Comparison of ENCODE assay signal across 1 cellular context in the genomic region with DNA sequence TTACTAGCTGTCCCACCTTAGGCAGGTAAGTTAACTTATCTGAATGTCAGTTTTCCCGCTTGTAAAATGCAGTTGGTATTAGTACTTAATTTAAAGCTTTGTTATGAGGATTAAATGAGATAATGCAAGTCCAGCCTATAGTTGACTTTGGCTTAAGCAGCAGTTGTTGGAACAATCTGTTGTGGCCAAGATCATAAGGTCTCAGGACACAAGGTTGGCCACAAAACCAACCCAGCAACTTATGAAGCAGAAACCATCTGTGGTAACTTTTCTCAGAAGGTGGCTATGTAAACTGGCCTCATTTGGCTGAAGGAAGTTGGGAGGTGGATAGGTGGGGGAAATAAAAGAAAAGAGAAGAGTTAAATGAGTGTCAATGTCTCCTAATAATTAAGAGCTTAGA.
TF ChIP-seq lines count a peak whose summit lies in the region.

No MANE protein-coding gene starts in this region.

TF ChIP-seq in GM12878, 131 proteins besides CTCF, POLR2A, EP300 and RAD21 (continued from another document):
- TF ChIP-seq, protein P1, sequence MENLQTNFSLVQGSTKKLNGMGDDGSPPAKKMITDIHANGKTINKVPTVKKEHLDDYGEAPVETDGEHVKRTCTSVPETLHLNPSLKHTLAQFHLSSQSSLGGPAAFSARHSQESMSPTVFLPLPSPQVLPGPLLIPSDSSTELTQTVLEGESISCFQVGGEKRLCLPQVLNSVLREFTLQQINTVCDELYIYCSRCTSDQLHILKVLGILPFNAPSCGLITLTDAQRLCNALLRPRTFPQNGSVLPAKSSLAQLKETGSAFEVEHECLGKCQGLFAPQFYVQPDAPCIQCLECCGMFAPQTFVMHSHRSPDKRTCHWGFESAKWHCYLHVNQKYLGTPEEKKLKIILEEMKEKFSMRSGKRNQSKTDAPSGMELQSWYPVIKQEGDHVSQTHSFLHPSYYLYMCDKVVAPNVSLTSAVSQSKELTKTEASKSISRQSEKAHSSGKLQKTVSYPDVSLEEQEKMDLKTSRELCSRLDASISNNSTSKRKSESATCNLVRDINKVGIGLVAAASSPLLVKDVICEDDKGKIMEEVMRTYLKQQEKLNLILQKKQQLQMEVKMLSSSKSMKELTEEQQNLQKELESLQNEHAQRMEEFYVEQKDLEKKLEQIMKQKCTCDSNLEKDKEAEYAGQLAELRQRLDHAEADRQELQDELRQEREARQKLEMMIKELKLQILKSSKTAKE (IDR thresholded peaks at IDR 0.05; ENCODE audit: low read depth, poor library complexity, severe bottlenecking) = no peak
- peak; percentile 75; the same call in 1 of the 2 replicates for TF ChIP-seq NFIC (IDR thresholded peaks at IDR 0.05; ENCODE audit: low read depth, low read length)
- 0 out of 2 replicates have a peak, but pooled peaks have one; percentile 19 for TF ChIP-seq ASH2L (IDR thresholded peaks at IDR 0.05; ENCODE audit: borderline replicate concordance, low read depth)
- TF ChIP-seq ZZZ3 (IDR thresholded peaks at IDR 0.05; ENCODE audit: control insufficient read depth, insufficient read length, low read depth) = no peak
- peak; percentile 55; the same call in 1 of the 2 replicates for TF ChIP-seq BCL11A (IDR thresholded peaks at IDR 0.05; ENCODE audit: low read depth, low read length)
- TF ChIP-seq, protein P2, sequence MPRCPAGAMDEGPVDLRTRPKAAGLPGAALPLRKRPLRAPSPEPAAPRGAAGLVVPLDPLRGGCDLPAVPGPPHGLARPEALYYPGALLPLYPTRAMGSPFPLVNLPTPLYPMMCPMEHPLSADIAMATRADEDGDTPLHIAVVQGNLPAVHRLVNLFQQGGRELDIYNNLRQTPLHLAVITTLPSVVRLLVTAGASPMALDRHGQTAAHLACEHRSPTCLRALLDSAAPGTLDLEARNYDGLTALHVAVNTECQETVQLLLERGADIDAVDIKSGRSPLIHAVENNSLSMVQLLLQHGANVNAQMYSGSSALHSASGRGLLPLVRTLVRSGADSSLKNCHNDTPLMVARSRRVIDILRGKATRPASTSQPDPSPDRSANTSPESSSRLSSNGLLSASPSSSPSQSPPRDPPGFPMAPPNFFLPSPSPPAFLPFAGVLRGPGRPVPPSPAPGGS (IDR thresholded peaks at IDR 0.05; ENCODE audit: borderline replicate concordance, insufficient read depth, low read depth, low read length, poor library complexity, severe bottlenecking) = peak; percentile 17
- TF ChIP-seq RCOR1 (conservative IDR thresholded peaks at IDR 0.05; ENCODE audit: low read depth, low read length) = 0 out of 2 replicates have a peak, but pooled peaks have one; percentile 49
- peak in 1 of 2 experiments; percentile 17; a peak in 2 of 4 replicates for TF ChIP-seq IKZF2 (IDR thresholded peaks at IDR 0.05)
- TF ChIP-seq NR2F1 (conservative IDR thresholded peaks at IDR 0.05) = peak; percentile 69; the same call in 1 of the 2 replicates
- peak; percentile 7; the same call in 1 of the 2 replicates for TF ChIP-seq IKZF1 (conservative IDR thresholded peaks at IDR 0.05)
- peak; percentile 59; the same call in 1 of the 2 replicates for TF ChIP-seq TBL1XR1 (IDR thresholded peaks at IDR 0.05; ENCODE audit: low read depth, low read length)
- TF ChIP-seq CHD4 (IDR thresholded peaks at IDR 0.05) = no peak
- 0 out of 2 replicates have a peak, but pooled peaks have one; percentile 40 for TF ChIP-seq IRF4 (IDR thresholded peaks at IDR 0.05; ENCODE audit: low read depth, low read length)
- peak; percentile 40; the same call in 1 of the 2 replicates for TF ChIP-seq EED (IDR thresholded peaks at IDR 0.05; ENCODE audit: low read depth)
- TF ChIP-seq, protein P3, sequence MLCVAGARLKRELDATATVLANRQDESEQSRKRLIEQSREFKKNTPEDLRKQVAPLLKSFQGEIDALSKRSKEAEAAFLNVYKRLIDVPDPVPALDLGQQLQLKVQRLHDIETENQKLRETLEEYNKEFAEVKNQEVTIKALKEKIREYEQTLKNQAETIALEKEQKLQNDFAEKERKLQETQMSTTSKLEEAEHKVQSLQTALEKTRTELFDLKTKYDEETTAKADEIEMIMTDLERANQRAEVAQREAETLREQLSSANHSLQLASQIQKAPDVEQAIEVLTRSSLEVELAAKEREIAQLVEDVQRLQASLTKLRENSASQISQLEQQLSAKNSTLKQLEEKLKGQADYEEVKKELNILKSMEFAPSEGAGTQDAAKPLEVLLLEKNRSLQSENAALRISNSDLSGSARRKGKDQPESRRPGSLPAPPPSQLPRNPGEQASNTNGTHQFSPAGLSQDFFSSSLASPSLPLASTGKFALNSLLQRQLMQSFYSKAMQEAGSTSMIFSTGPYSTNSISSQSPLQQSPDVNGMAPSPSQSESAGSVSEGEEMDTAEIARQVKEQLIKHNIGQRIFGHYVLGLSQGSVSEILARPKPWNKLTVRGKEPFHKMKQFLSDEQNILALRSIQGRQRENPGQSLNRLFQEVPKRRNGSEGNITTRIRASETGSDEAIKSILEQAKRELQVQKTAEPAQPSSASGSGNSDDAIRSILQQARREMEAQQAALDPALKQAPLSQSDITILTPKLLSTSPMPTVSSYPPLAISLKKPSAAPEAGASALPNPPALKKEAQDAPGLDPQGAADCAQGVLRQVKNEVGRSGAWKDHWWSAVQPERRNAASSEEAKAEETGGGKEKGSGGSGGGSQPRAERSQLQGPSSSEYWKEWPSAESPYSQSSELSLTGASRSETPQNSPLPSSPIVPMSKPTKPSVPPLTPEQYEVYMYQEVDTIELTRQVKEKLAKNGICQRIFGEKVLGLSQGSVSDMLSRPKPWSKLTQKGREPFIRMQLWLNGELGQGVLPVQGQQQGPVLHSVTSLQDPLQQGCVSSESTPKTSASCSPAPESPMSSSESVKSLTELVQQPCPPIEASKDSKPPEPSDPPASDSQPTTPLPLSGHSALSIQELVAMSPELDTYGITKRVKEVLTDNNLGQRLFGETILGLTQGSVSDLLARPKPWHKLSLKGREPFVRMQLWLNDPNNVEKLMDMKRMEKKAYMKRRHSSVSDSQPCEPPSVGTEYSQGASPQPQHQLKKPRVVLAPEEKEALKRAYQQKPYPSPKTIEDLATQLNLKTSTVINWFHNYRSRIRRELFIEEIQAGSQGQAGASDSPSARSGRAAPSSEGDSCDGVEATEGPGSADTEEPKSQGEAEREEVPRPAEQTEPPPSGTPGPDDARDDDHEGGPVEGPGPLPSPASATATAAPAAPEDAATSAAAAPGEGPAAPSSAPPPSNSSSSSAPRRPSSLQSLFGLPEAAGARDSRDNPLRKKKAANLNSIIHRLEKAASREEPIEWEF (IDR thresholded peaks at IDR 0.05; ENCODE audit: insufficient replicate concordance, low read depth, low read length) = no peak
- no peak for TF ChIP-seq TAF1 (IDR thresholded peaks at IDR 0.05; ENCODE audit: borderline replicate concordance, low read depth, low read length)
- TF ChIP-seq CBFB (IDR thresholded peaks at IDR 0.05; ENCODE audit: low read depth) = peak; percentile 79
- TF ChIP-seq STAT3 (IDR thresholded peaks at IDR 0.05; ENCODE audit: low read depth, low read length) = no peak
- TF ChIP-seq MTA2 (IDR thresholded peaks at IDR 0.05; ENCODE audit: low read depth) = peak; percentile 39; the same call in 1 of the 2 replicates
- TF ChIP-seq NR2C2 (IDR thresholded peaks at IDR 0.05; ENCODE audit: borderline replicate concordance, control insufficient read depth, insufficient read length, low read depth) = no peak
- no peak for TF ChIP-seq ZNF622 (IDR thresholded peaks at IDR 0.05)
- 0 out of 2 replicates have a peak, but pooled peaks have one; percentile 54 for TF ChIP-seq POLR2AphosphoS5 (IDR thresholded peaks at IDR 0.05; ENCODE audit: low read length)
- TF ChIP-seq, protein P4, sequence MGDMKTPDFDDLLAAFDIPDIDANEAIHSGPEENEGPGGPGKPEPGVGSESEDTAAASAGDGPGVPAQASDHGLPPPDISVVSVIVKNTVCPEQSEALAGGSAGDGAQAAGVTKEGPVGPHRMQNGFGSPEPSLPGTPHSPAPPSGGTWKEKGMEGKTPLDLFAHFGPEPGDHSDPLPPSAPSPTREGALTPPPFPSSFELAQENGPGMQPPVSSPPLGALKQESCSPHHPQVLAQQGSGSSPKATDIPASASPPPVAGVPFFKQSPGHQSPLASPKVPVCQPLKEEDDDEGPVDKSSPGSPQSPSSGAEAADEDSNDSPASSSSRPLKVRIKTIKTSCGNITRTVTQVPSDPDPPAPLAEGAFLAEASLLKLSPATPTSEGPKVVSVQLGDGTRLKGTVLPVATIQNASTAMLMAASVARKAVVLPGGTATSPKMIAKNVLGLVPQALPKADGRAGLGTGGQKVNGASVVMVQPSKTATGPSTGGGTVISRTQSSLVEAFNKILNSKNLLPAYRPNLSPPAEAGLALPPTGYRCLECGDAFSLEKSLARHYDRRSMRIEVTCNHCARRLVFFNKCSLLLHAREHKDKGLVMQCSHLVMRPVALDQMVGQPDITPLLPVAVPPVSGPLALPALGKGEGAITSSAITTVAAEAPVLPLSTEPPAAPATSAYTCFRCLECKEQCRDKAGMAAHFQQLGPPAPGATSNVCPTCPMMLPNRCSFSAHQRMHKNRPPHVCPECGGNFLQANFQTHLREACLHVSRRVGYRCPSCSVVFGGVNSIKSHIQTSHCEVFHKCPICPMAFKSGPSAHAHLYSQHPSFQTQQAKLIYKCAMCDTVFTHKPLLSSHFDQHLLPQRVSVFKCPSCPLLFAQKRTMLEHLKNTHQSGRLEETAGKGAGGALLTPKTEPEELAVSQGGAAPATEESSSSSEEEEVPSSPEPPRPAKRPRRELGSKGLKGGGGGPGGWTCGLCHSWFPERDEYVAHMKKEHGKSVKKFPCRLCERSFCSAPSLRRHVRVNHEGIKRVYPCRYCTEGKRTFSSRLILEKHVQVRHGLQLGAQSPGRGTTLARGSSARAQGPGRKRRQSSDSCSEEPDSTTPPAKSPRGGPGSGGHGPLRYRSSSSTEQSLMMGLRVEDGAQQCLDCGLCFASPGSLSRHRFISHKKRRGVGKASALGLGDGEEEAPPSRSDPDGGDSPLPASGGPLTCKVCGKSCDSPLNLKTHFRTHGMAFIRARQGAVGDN (IDR thresholded peaks at IDR 0.05) = 0 out of 2 replicates have a peak, but pooled peaks have one; percentile 11
- peak in 1 of 2 experiments; percentile 19; a peak in 2 of 4 replicates for TF ChIP-seq ETV6 (conservative IDR thresholded peaks at IDR 0.05 in 1 of 2, IDR thresholded peaks at IDR 0.05 in 1 of 2; ENCODE audit: borderline replicate concordance in 1 of 2, low read depth in 1 of 2)
- TF ChIP-seq RB1 (IDR thresholded peaks at IDR 0.05; ENCODE audit: borderline replicate concordance) = no peak; the same call in 1 of the 2 replicates
- no peak for TF ChIP-seq KDM1A (IDR thresholded peaks at IDR 0.05; ENCODE audit: borderline replicate concordance)
- TF ChIP-seq, protein P5, sequence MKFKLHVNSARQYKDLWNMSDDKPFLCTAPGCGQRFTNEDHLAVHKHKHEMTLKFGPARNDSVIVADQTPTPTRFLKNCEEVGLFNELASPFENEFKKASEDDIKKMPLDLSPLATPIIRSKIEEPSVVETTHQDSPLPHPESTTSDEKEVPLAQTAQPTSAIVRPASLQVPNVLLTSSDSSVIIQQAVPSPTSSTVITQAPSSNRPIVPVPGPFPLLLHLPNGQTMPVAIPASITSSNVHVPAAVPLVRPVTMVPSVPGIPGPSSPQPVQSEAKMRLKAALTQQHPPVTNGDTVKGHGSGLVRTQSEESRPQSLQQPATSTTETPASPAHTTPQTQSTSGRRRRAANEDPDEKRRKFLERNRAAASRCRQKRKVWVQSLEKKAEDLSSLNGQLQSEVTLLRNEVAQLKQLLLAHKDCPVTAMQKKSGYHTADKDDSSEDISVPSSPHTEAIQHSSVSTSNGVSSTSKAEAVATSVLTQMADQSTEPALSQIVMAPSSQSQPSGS (IDR thresholded peaks at IDR 0.05; ENCODE audit: low read length) = peak; percentile 78
- peak; percentile 68; the same call in 1 of the 2 replicates for TF ChIP-seq PAX5 (IDR thresholded peaks at IDR 0.05; ENCODE audit: borderline replicate concordance, low read depth, low read length)
- TF ChIP-seq, protein P6, sequence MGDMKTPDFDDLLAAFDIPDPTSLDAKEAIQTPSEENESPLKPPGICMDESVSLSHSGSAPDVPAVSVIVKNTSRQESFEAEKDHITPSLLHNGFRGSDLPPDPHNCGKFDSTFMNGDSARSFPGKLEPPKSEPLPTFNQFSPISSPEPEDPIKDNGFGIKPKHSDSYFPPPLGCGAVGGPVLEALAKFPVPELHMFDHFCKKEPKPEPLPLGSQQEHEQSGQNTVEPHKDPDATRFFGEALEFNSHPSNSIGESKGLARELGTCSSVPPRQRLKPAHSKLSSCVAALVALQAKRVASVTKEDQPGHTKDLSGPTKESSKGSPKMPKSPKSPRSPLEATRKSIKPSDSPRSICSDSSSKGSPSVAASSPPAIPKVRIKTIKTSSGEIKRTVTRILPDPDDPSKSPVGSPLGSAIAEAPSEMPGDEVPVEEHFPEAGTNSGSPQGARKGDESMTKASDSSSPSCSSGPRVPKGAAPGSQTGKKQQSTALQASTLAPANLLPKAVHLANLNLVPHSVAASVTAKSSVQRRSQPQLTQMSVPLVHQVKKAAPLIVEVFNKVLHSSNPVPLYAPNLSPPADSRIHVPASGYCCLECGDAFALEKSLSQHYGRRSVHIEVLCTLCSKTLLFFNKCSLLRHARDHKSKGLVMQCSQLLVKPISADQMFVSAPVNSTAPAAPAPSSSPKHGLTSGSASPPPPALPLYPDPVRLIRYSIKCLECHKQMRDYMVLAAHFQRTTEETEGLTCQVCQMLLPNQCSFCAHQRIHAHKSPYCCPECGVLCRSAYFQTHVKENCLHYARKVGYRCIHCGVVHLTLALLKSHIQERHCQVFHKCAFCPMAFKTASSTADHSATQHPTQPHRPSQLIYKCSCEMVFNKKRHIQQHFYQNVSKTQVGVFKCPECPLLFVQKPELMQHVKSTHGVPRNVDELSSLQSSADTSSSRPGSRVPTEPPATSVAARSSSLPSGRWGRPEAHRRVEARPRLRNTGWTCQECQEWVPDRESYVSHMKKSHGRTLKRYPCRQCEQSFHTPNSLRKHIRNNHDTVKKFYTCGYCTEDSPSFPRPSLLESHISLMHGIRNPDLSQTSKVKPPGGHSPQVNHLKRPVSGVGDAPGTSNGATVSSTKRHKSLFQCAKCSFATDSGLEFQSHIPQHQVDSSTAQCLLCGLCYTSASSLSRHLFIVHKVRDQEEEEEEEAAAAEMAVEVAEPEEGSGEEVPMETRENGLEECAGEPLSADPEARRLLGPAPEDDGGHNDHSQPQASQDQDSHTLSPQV (IDR thresholded peaks at IDR 0.05) = peak; percentile 54; the same call in 1 of the 2 replicates
- no peak for TF ChIP-seq KLF5 (IDR thresholded peaks at IDR 0.05; ENCODE audit: partially characterized antibody)
- TF ChIP-seq SUZ12 (IDR thresholded peaks at IDR 0.05; ENCODE audit: unreplicated experiment) = no peak
- peak; percentile 63; the same call in 1 of the 2 replicates for TF ChIP-seq MEF2A (IDR thresholded peaks at IDR 0.05; ENCODE audit: insufficient read depth, low read depth, low read length)
- no peak for TF ChIP-seq MYC (IDR thresholded peaks at IDR 0.05; ENCODE audit: insufficient read depth, insufficient read length, insufficient replicate concordance, low read length, severe bottlenecking)
- peak; percentile 19 for TF ChIP-seq SMAD1 (IDR thresholded peaks at IDR 0.05; ENCODE audit: low read depth, partially characterized antibody)
- 0 out of 2 replicates have a peak, but pooled peaks have one; percentile 55 for TF ChIP-seq TCF3 (IDR thresholded peaks at IDR 0.05; ENCODE audit: borderline replicate concordance, insufficient read depth, low read depth, low read length)
- peak; percentile 97 for TF ChIP-seq RUNX3 (IDR thresholded peaks at IDR 0.05; ENCODE audit: low read length)
- no peak for TF ChIP-seq HDAC2 (IDR thresholded peaks at IDR 0.05)
- TF ChIP-seq SMARCA5 (IDR thresholded peaks at IDR 0.05) = peak; percentile 53
- peak; percentile 24; the same call in 1 of the 2 replicates for TF ChIP-seq ATF7 (IDR thresholded peaks at IDR 0.05; ENCODE audit: low read depth)
- TF ChIP-seq CBX5 (IDR thresholded peaks at IDR 0.05; ENCODE audit: low read depth) = no peak
- no peak for TF ChIP-seq DPF2 (IDR thresholded peaks at IDR 0.05)
